Comparison of ENCODE assay signal across 1 cellular context in genomic region chr15:40554164-40554530, GRCh38.
TF ChIP-seq lines count a peak whose summit lies in the region.

No MANE protein-coding gene starts in this region.

TF ChIP-seq in endothelial cell of umbilical vein, 7 proteins besides CTCF, POLR2A, EP300 and RAD21:
- no peak for TF ChIP-seq POLR2AphosphoS5 (IDR thresholded peaks at IDR 0.05; ENCODE audit: insufficient read depth, low read depth, low read length)
- no peak for TF ChIP-seq FOS (IDR thresholded peaks at IDR 0.05; ENCODE audit: borderline replicate concordance, insufficient read depth, low read length)
- no peak for TF ChIP-seq JUN (IDR thresholded peaks at IDR 0.05; ENCODE audit: borderline replicate concordance, insufficient read depth, insufficient read length, low read depth)
- TF ChIP-seq MAX (IDR thresholded peaks at IDR 0.05; ENCODE audit: insufficient read depth, insufficient read length) = no peak
- no peak for TF ChIP-seq GATA2 (IDR thresholded peaks at IDR 0.05; ENCODE audit: insufficient read depth, insufficient read length, low read depth, low read length)
- no peak for TF ChIP-seq MYC (IDR thresholded peaks at IDR 0.05; ENCODE audit: low read depth, low read length)
- TF ChIP-seq EZH2 (IDR thresholded peaks at IDR 0.05; ENCODE audit: borderline replicate concordance, low read depth, low read length, severe bottlenecking) = no peak
